In genomic region chr11:64227405-64227956, GRCh38 we compare ENCODE assay signal across 8 cellular contexts. TPM values are rescaled to one million over a fixed set of nuclear protein-coding genes. Genes with fewer than 3 reads are reported as not detected.
A peak's percentile ranks its signal among the peaks of the same experiment; 100 is the strongest.
DNase-seq lines count a peak whose midpoint lies in the region; ATAC-seq lines count a peak whose summit lies in the region.

No MANE protein-coding gene starts in this region.

- ATAC-seq in GM18867 (IDR thresholded peaks at IDR 0.05; ENCODE audit: unreplicated experiment) (no peak), GM21515 (IDR thresholded peaks at IDR 0.05; ENCODE audit: unreplicated experiment) (no peak)

- H3K27me3 Mint-ChIP-seq in T-helper 2 cell treated with Interferon-gamma antibody and Interleukin-4, amounts not matched to agents 5 μg/mL and 100 μg/mL, for 36 hours (ENCODE audit: low read depth): no peaks in the 10 kb centered on the region
- no peaks in the 10 kb centered on the region for H3K27me3 Mint-ChIP-seq in activated T-helper 1 cell treated with anti-CD3 and anti-CD28 coated beads, Interleukin-12 subunit alpha, Interleukin-12 subunit beta, Interleukin-2, Interleukin-4 antibody, amounts not matched to agents 30 ng/mL and 10 ng/mL and 1 ng/mL, durations not matched to agents 14 hours and 24 hours and 36 hours (ENCODE audit: insufficient read depth)
- H3K27me3 Mint-ChIP-seq in immature natural killer cell (ENCODE audit: low read depth in 3 of 3): peaks cover 0 to 4% (median 2%) of the 10 kb centered on the region in 3 donors

- intact Hi-C loops in activated T-helper 1 cell treated with anti-CD3 and anti-CD28 coated beads, Interleukin-12 subunit alpha, Interleukin-12 subunit beta, Interleukin-2, Interleukin-4 antibody, amounts not matched to agents 30 ng/mL and 10 ng/mL and 1 ng/mL, durations not matched to agents 14 hours and 24 hours and 36 hours (cut with micrococcal nuclease): no loop called here

- no peaks in the 10 kb centered on the region for H3K27me3 ChIP-seq in subcutaneous abdominal adipose tissue (ENCODE audit: control insufficient read depth in 5 of 5, insufficient read depth in 4 of 5, low read length in 5 of 5)

- no peak for DNase-seq in T-helper 2 cell treated with Interferon-gamma antibody and Interleukin-4, amounts not matched to agents 5 μg/mL and 100 μg/mL, for 36 hours (ENCODE audit: low spot score)
- DNase-seq in T-helper 2 cell (no peak), immature natural killer cell (no peak)
- no peak for DNase-seq in activated T-helper 1 cell treated with anti-CD3 and anti-CD28 coated beads, Interleukin-12 subunit alpha, Interleukin-12 subunit beta, Interleukin-2, Interleukin-4 antibody, amounts not matched to agents 30 ng/mL and 10 ng/mL and 1 ng/mL, durations not matched to agents 14 hours and 24 hours and 36 hours (ENCODE audit: low spot score)
- DNase-seq in central memory CD4-positive, alpha-beta T cell: no peak

- H3K27ac ChIP-seq in subcutaneous abdominal adipose tissue (ENCODE audit: low read depth, low read length): peak overlapping the region; percentile 87

- H3K9ac ChIP-seq in subcutaneous abdominal adipose tissue (ENCODE audit: low read length in 5 of 5): peak overlapping the region in 4 of 5 donors; percentile 84 to 95 (median 90)

- H3K27ac Mint-ChIP-seq in T-helper 2 cell treated with Interferon-gamma antibody and Interleukin-4, amounts not matched to agents 5 μg/mL and 100 μg/mL, for 36 hours: peak overlapping the region; percentile 80
- H3K27ac Mint-ChIP-seq in activated T-helper 1 cell treated with anti-CD3 and anti-CD28 coated beads, Interleukin-12 subunit alpha, Interleukin-12 subunit beta, Interleukin-2, Interleukin-4 antibody, amounts not matched to agents 30 ng/mL and 10 ng/mL and 1 ng/mL, durations not matched to agents 14 hours and 24 hours and 36 hours: peak overlapping the region; percentile 80
- peak overlapping the region; percentile 77 to 93 (median 90) for H3K27ac Mint-ChIP-seq in immature natural killer cell

- peaks cover 3 to 57% (median 55%) of the 10 kb centered on the region in 5 donors for H3K4me1 ChIP-seq in subcutaneous abdominal adipose tissue (ENCODE audit: control insufficient read depth in 5 of 5, insufficient read depth in 5 of 5, low read length in 5 of 5)

- H3K4me1 Mint-ChIP-seq in T-helper 2 cell treated with Interferon-gamma antibody and Interleukin-4, amounts not matched to agents 5 μg/mL and 100 μg/mL, for 36 hours (ENCODE audit: low read depth): peaks cover 31% of the 10 kb centered on the region
- peaks cover 27% of the 10 kb centered on the region for H3K4me1 Mint-ChIP-seq in activated T-helper 1 cell treated with anti-CD3 and anti-CD28 coated beads, Interleukin-12 subunit alpha, Interleukin-12 subunit beta, Interleukin-2, Interleukin-4 antibody, amounts not matched to agents 30 ng/mL and 10 ng/mL and 1 ng/mL, durations not matched to agents 14 hours and 24 hours and 36 hours (ENCODE audit: low read depth)
- peaks cover 40 to 46% of the 10 kb centered on the region in 2 donors for H3K4me1 Mint-ChIP-seq in immature natural killer cell

- H3K4me3 Mint-ChIP-seq in T-helper 2 cell treated with Interferon-gamma antibody and Interleukin-4, amounts not matched to agents 5 μg/mL and 100 μg/mL, for 36 hours: peak overlapping the region; percentile 89
- peak overlapping the region; percentile 87 for H3K4me3 Mint-ChIP-seq in activated T-helper 1 cell treated with anti-CD3 and anti-CD28 coated beads, Interleukin-12 subunit alpha, Interleukin-12 subunit beta, Interleukin-2, Interleukin-4 antibody, amounts not matched to agents 30 ng/mL and 10 ng/mL and 1 ng/mL, durations not matched to agents 14 hours and 24 hours and 36 hours
- H3K4me3 Mint-ChIP-seq in immature natural killer cell: peak overlapping the region; percentile 87 to 91 (median 89)

- H3K36me3 ChIP-seq in subcutaneous abdominal adipose tissue (ENCODE audit: control insufficient read depth in 5 of 5, insufficient read depth in 5 of 5, low read length in 5 of 5): peaks cover 0 to 21% (median 10%) of the 10 kb centered on the region in 5 donors

- H3K9me3 ChIP-seq in subcutaneous abdominal adipose tissue (ENCODE audit: control insufficient read depth in 5 of 5, low read length in 5 of 5): no peaks in the 10 kb centered on the region

- no peaks in the 10 kb centered on the region for H3K9me3 Mint-ChIP-seq in T-helper 2 cell treated with Interferon-gamma antibody and Interleukin-4, amounts not matched to agents 5 μg/mL and 100 μg/mL, for 36 hours
- H3K9me3 Mint-ChIP-seq in activated T-helper 1 cell treated with anti-CD3 and anti-CD28 coated beads, Interleukin-12 subunit alpha, Interleukin-12 subunit beta, Interleukin-2, Interleukin-4 antibody, amounts not matched to agents 30 ng/mL and 10 ng/mL and 1 ng/mL, durations not matched to agents 14 hours and 24 hours and 36 hours: no peaks in the 10 kb centered on the region
- H3K9me3 Mint-ChIP-seq in immature natural killer cell: no peaks in the 10 kb centered on the region

- H3K36me3 Mint-ChIP-seq in T-helper 2 cell treated with Interferon-gamma antibody and Interleukin-4, amounts not matched to agents 5 μg/mL and 100 μg/mL, for 36 hours (ENCODE audit: low read depth): peaks cover 8% of the 10 kb centered on the region
- H3K36me3 Mint-ChIP-seq in activated T-helper 1 cell treated with anti-CD3 and anti-CD28 coated beads, Interleukin-12 subunit alpha, Interleukin-12 subunit beta, Interleukin-2, Interleukin-4 antibody, amounts not matched to agents 30 ng/mL and 10 ng/mL and 1 ng/mL, durations not matched to agents 14 hours and 24 hours and 36 hours (ENCODE audit: low read depth): peaks cover 6% of the 10 kb centered on the region
- no peaks in the 10 kb centered on the region for H3K36me3 Mint-ChIP-seq in immature natural killer cell

- H3K4me3 ChIP-seq in subcutaneous abdominal adipose tissue (ENCODE audit: low read depth in 1 of 5, low read length in 5 of 5): peak overlapping the region in 4 of 5 donors; percentile 83 to 94 (median 90)

RNA-seq across cellular contexts. Expression of gene NUDT22, which starts 1.4 kb away (rescaled TPM):
- 74.9 and 79.4 TPM in 2 replicates for total RNA-seq in activated T-helper 1 cell treated with anti-CD3 and anti-CD28 coated beads, Interleukin-12 subunit alpha, Interleukin-12 subunit beta, Interleukin-2, Interleukin-4 antibody, amounts not matched to agents 30 ng/mL and 10 ng/mL and 1 ng/mL, durations not matched to agents 14 hours and 24 hours and 36 hours
- 10 to 100 TPM; 64.9 to 95.4 (median 74.9) TPM for polyA plus RNA-seq in immature natural killer cell

RNA-seq across cellular contexts. Expression of gene TRPT1, which starts 1.5 kb away (rescaled TPM):
- total RNA-seq in activated T-helper 1 cell treated with anti-CD3 and anti-CD28 coated beads, Interleukin-12 subunit alpha, Interleukin-12 subunit beta, Interleukin-2, Interleukin-4 antibody, amounts not matched to agents 30 ng/mL and 10 ng/mL and 1 ng/mL, durations not matched to agents 14 hours and 24 hours and 36 hours: 30.3 and 35.5 TPM in 2 replicates
- polyA plus RNA-seq in immature natural killer cell: 10 to 100 TPM; 42.2 to 51.0 (median 43.8) TPM

RNA-seq across cellular contexts. Expression of gene DNAJC4, which starts 2.9 kb away (rescaled TPM):
- 18.4 and 19.8 TPM in 2 replicates for total RNA-seq in activated T-helper 1 cell treated with anti-CD3 and anti-CD28 coated beads, Interleukin-12 subunit alpha, Interleukin-12 subunit beta, Interleukin-2, Interleukin-4 antibody, amounts not matched to agents 30 ng/mL and 10 ng/mL and 1 ng/mL, durations not matched to agents 14 hours and 24 hours and 36 hours
- 10 to 100 TPM; 25.2 to 32.6 (median 26.7) TPM for polyA plus RNA-seq in immature natural killer cell

RNA-seq across cellular contexts. Expression of gene VEGFB, which starts 6.9 kb away (rescaled TPM):
- total RNA-seq in activated T-helper 1 cell treated with anti-CD3 and anti-CD28 coated beads, Interleukin-12 subunit alpha, Interleukin-12 subunit beta, Interleukin-2, Interleukin-4 antibody, amounts not matched to agents 30 ng/mL and 10 ng/mL and 1 ng/mL, durations not matched to agents 14 hours and 24 hours and 36 hours: 55.5 and 60.2 TPM in 2 replicates
- 10 to 100 TPM in 1 of 3 donors, 1 to 10 TPM in 2; 6.7 to 10.3 (median 9.4) TPM for polyA plus RNA-seq in immature natural killer cell

RNA-seq across cellular contexts. Expression of gene FKBP2, which starts 13.4 kb away (rescaled TPM):
- 32.6 and 34.3 TPM in 2 replicates for total RNA-seq in activated T-helper 1 cell treated with anti-CD3 and anti-CD28 coated beads, Interleukin-12 subunit alpha, Interleukin-12 subunit beta, Interleukin-2, Interleukin-4 antibody, amounts not matched to agents 30 ng/mL and 10 ng/mL and 1 ng/mL, durations not matched to agents 14 hours and 24 hours and 36 hours
- 100 to 1,000 TPM; 110 to 142 (median 130) TPM for polyA plus RNA-seq in immature natural killer cell
